ENCODE assay signal across 16 cellular contexts in the genomic region with DNA sequence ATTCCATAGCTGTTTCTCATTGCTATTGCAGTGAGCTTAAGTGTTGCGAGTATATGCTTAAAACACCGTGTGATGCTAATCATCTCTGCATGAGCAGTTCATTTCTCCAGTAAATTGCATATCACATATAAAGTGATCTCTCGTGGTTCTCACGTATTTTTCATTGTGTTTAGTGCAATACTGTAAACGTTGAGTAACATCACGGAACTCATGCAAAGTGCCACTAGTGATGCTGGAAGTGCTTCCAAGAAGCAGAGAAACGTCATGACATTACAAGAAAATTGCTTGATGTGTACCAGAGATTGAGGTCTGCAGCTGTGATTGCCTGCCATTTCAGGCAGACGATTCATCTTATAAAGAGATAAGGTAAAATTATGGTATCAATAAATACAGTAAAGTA.
DNase-seq lines count a peak whose midpoint lies in the region; ATAC-seq, FAIRE-seq and TF ChIP-seq lines count a peak whose summit lies in the region.
"Had no signal": no experiment of that assay in that cellular context is flagged by ENCODE, and none has a peak within 500 bp of the region (broad histone marks: within the 10 kb centered on the region; RNA-seq: fewer than 3 reads in every experiment).

No MANE protein-coding gene starts in this region.

- no peaks in the 10 kb centered on the region for H4K20me1 ChIP-seq in neural cell (ENCODE audit: insufficient read depth)
- H4K20me1 ChIP-seq: BLaER1 had no signal

- H3K9me2 ChIP-seq in neural cell (ENCODE audit: insufficient read depth, low read length) = no peaks in the 10 kb centered on the region

- no peak overlapping the region for H3K4me3 ChIP-seq in LNCaP clone FGC (ENCODE audit: low read depth, low read length)
- H3K4me3 ChIP-seq in neural cell (ENCODE audit: low read length) = peak overlapping the region; percentile 50
- H3K4me3 ChIP-seq: BLaER1, GM23248 had no signal

- no peak for TF ChIP-seq CTCF in LNCaP clone FGC (IDR thresholded peaks at IDR 0.05; ENCODE audit: control insufficient read depth, extremely low read depth, insufficient read depth)
- no peak for TF ChIP-seq CTCF in neural cell (IDR thresholded peaks at IDR 0.05; ENCODE audit: poor library complexity, severe bottlenecking)

- DNase-seq in NCI-H1417 (lab: John Stamatoyannopoulos, UW) (peak; percentile 1 to 34 (median 13)), NCI-H1417 treated with DMSO at 0.1 percent for 48 hours (lab: John Stamatoyannopoulos, UW) (no peak), LNCaP clone FGC (ENCODE audit: low read depth) (peak; percentile 60), SK-N-DZ (ENCODE audit: low spot score) (peak; percentile 96), GM12892 (ENCODE audit: insufficient read length) (no peak)
- DNase-seq: Caco-2; CD8-positive, alpha-beta memory T cell; DND-41; GDM1; GM23248; H7 had no signal

- no peaks in the 10 kb centered on the region for H3K36me3 ChIP-seq in neural cell (ENCODE audit: insufficient read depth, low read length)
- H3K36me3 ChIP-seq: BLaER1 had no signal

- H3K27me3 ChIP-seq in neural cell (ENCODE audit: insufficient read depth, low read depth, low read length) = no peaks in the 10 kb centered on the region
- H3K27me3 ChIP-seq: BLaER1 had no signal

- TF ChIP-seq RAD21 in neural cell (conservative IDR thresholded peaks at IDR 0.05) = peak; percentile 61

- TF ChIP-seq EP300 in neural cell (conservative IDR thresholded peaks at IDR 0.05; ENCODE audit: poor library complexity, severe bottlenecking) = peak; percentile 97

- peak overlapping the region; percentile 38 for H3K4me2 ChIP-seq in neural cell (ENCODE audit: low read length)
- H3K4me2 ChIP-seq: BLaER1 had no signal

- peak overlapping the region; percentile 91 for H3K27ac ChIP-seq in neural cell (ENCODE audit: low read length)
- H3K27ac ChIP-seq: 22Rv1, BLaER1, GM23248 had no signal

- no peak for TF ChIP-seq POLR2A in GM12892 (IDR thresholded peaks at IDR 0.05; ENCODE audit: low read depth, low read length)

- no peak overlapping the region for H2AFZ ChIP-seq in neural cell (ENCODE audit: low read depth, low read length)
- H2AFZ ChIP-seq: GM23248 had no signal

- no peak for FAIRE-seq in GM12892 (lab: Jason Lieb, UNC)

- H3K79me2 ChIP-seq in neural cell (replicated peaks; ENCODE audit: insufficient read depth, low read length) = no peaks in the 10 kb centered on the region

- ATAC-seq in GM18519 (IDR thresholded peaks at IDR 0.05; ENCODE audit: low FRiP score, unreplicated experiment) = no peak
- ATAC-seq in activated CD4-positive, CD25-positive, alpha-beta regulatory T cell treated with anti-CD3 and anti-CD28 coated beads, Interleukin-2, amount 50 U/mL, for 24 hours = no peak

- no peaks in the 10 kb centered on the region for H3K9me3 ChIP-seq in neural cell (ENCODE audit: low read length)
- H3K9me3 ChIP-seq: BLaER1, Caco-2 had no signal

- H3F3A ChIP-seq in neural cell (ENCODE audit: insufficient read depth, low read length, poor library complexity, severe bottlenecking) = peaks cover 11% of the 10 kb centered on the region

- H3K9ac ChIP-seq in neural cell (ENCODE audit: low read length) = peak overlapping the region; percentile 41
- H3K9ac ChIP-seq: BLaER1, GM23248 had no signal

TF ChIP-seq in neural cell, 6 proteins besides CTCF, POLR2A, EP300 and RAD21:
- TF ChIP-seq TAF1 (IDR thresholded peaks at IDR 0.05; ENCODE audit: low read depth) (no peak), MXI1 (conservative IDR thresholded peaks at IDR 0.05; ENCODE audit: poor library complexity, severe bottlenecking) (no peak), SMC3 (conservative IDR thresholded peaks at IDR 0.05; ENCODE audit: poor library complexity) (peak; percentile 64), EZH2 (IDR thresholded peaks at IDR 0.05; ENCODE audit: borderline replicate concordance, insufficient read depth, low read length, poor library complexity, severe bottlenecking) (no peak), POLR2AphosphoS5 (IDR thresholded peaks at IDR 0.05) (peak; percentile 99)
- TF ChIP-seq, protein P1, sequence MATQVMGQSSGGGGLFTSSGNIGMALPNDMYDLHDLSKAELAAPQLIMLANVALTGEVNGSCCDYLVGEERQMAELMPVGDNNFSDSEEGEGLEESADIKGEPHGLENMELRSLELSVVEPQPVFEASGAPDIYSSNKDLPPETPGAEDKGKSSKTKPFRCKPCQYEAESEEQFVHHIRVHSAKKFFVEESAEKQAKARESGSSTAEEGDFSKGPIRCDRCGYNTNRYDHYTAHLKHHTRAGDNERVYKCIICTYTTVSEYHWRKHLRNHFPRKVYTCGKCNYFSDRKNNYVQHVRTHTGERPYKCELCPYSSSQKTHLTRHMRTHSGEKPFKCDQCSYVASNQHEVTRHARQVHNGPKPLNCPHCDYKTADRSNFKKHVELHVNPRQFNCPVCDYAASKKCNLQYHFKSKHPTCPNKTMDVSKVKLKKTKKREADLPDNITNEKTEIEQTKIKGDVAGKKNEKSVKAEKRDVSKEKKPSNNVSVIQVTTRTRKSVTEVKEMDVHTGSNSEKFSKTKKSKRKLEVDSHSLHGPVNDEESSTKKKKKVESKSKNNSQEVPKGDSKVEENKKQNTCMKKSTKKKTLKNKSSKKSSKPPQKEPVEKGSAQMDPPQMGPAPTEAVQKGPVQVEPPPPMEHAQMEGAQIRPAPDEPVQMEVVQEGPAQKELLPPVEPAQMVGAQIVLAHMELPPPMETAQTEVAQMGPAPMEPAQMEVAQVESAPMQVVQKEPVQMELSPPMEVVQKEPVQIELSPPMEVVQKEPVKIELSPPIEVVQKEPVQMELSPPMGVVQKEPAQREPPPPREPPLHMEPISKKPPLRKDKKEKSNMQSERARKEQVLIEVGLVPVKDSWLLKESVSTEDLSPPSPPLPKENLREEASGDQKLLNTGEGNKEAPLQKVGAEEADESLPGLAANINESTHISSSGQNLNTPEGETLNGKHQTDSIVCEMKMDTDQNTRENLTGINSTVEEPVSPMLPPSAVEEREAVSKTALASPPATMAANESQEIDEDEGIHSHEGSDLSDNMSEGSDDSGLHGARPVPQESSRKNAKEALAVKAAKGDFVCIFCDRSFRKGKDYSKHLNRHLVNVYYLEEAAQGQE (IDR thresholded peaks at IDR 0.05; ENCODE audit: borderline replicate concordance) = peak; percentile 90

Comparison
In these comparisons a context has a peak if more than half of its experiments do, and no peak if none do; other contexts are left out.
1. DNase-seq: peak in NCI-H1417 (3 of 3), LNCaP clone FGC (single experiment) and SK-N-DZ (single experiment); none in NCI-H1417 treated with DMSO at 0.1 percent for 48 hours (single experiment) and GM12892 (single experiment).